ENCODE assay signal across 10 cellular contexts in the genomic region with DNA sequence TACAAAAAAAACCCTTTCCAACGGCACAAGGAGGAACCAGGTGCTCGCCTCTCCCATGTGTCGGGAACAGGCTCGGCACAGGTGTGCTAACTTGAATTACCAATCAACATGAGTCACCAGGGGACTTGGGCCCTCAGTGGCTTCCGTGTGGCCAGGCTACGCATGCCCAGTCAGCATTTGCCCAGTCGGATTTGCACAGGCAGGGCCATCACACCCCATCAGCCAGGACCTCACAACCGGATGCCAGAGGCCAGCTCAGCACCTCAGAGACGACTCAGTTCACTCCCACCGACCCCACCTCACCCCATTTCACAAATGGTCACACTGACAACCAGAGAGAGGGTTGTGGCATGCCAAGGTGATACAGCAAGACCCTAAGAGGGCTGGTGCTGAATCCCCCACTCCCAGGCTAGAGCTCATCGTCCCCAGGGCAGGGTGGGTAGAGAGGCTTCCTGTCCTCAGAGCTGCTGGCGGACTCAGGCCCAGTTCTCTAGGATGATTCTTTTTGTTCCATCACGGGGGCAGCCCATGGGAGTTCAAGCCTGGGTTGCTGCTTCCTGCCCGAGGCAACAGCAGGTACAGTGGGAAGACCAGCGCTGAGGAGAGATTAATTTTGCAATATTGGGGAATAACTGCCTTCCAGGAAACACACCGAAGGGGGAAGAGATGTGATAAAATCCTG. TPM values are rescaled to one million over a fixed set of nuclear protein-coding genes. Genes with fewer than 3 reads are reported as not detected.
DNase-seq lines count a peak whose midpoint lies in the region; ATAC-seq, FAIRE-seq and TF ChIP-seq lines count a peak whose summit lies in the region.
"Had no signal": no experiment of that assay in that cellular context is flagged by ENCODE, and none has a peak within 500 bp of the region (broad histone marks: within the 10 kb centered on the region; RNA-seq: fewer than 3 reads in every experiment).

No MANE protein-coding gene starts in this region.

- 94% methylated on average over 13 of the region's 16 CpGs for WGBS in A549 (ENCODE audit: missing lambda C conversion rate)
- WGBS in GM23248 (ENCODE audit: low coverage in 1 of 2, low lambda C conversion rate in 2 of 2, missing lambda C conversion rate in 2 of 2), 2 experiments, result 83 to 84% methylated on average over 16 of the region's 16 CpGs

- no peak for TF ChIP-seq RAD21 in A549 (conservative IDR thresholded peaks at IDR 0.05 in 1 of 2, IDR thresholded peaks at IDR 0.05 in 1 of 2)

- no peak for TF ChIP-seq POLR2A in A549 (IDR thresholded peaks at IDR 0.05; ENCODE audit: low read length)
- TF ChIP-seq POLR2A in breast epithelium (IDR thresholded peaks at IDR 0.05), result no peak

- CTCF ChIA-PET in A549 (lab: Yijun Ruan, JAX), result interaction anchor here (0.7 to 1.3 kb wide), 5 partner anchors 9 to 48 kb away, joined by 3 to 6 read pairs (median 3); no protein-coding TSS in a partner anchor
- CTCF ChIA-PET in naive thymus-derived CD4-positive, alpha-beta T cell (lab: Charles Lee), result interaction anchor here (1.5 kb wide), 1 partner anchor 12 kb away, joined by 6 read pairs; no protein-coding TSS in a partner anchor

- no peak overlapping the region for H3K9ac ChIP-seq in GM23248

- H3K79me2 ChIP-seq in GM23248 (ENCODE audit: insufficient read depth), result peaks cover 100% of the 10 kb centered on the region

- H3K4me3 ChIP-seq in A549, result no peak overlapping the region
- no peak overlapping the region for H3K4me3 ChIP-seq in breast epithelium
- H3K4me3 ChIP-seq in naive thymus-derived CD4-positive, alpha-beta T cell (ENCODE audit: low read length), result peak overlapping the region; percentile 1
- no peak overlapping the region for H3K4me3 ChIP-seq in GM23248

- ATAC-seq in A549, result no peak
- no peak for ATAC-seq in naive thymus-derived CD4-positive, alpha-beta T cell
- no peak for ATAC-seq in HG03045 (IDR thresholded peaks at IDR 0.05; ENCODE audit: unreplicated experiment)

- no peaks in the 10 kb centered on the region for H3K27me3 Mint-ChIP-seq in IgD-negative memory B cell
- no peaks in the 10 kb centered on the region for H3K27me3 Mint-ChIP-seq in naive thymus-derived CD4-positive, alpha-beta T cell

- H3K4me3 Mint-ChIP-seq in IgD-negative memory B cell, result peak overlapping the region in 3 of 4 donors; percentile 38 to 70 (median 58)
- peak overlapping the region; percentile 32 to 80 (median 70) for H3K4me3 Mint-ChIP-seq in naive thymus-derived CD4-positive, alpha-beta T cell

- peaks cover 11% of the 10 kb centered on the region for H4K20me1 ChIP-seq in GM23248 (ENCODE audit: insufficient read depth)

- H3K27me3 ChIP-seq in breast epithelium, result no peaks in the 10 kb centered on the region
- no peaks in the 10 kb centered on the region for H3K27me3 ChIP-seq in naive thymus-derived CD4-positive, alpha-beta T cell (ENCODE audit: control insufficient read depth in 2 of 2, insufficient read depth in 2 of 2, low read length in 2 of 2)
- H3K27me3 ChIP-seq in GM23248 (replicated peaks; ENCODE audit: insufficient read depth), result no peaks in the 10 kb centered on the region

- peaks cover 3% of the 10 kb centered on the region for H3K36me3 Mint-ChIP-seq in IgD-negative memory B cell
- peaks cover 0 to 37% (median 27%) of the 10 kb centered on the region in 5 donors for H3K36me3 Mint-ChIP-seq in naive thymus-derived CD4-positive, alpha-beta T cell

- H3K9me3 ChIP-seq in A549 (peaks cover 10% of the 10 kb centered on the region; the same call in 2 of the 3 replicates), breast epithelium (no peaks in the 10 kb centered on the region), GM23248 (ENCODE audit: low read depth) (no peaks in the 10 kb centered on the region)
- no peaks in the 10 kb centered on the region for H3K9me3 ChIP-seq in naive thymus-derived CD4-positive, alpha-beta T cell (ENCODE audit: control insufficient read depth in 2 of 3, low read length in 3 of 3)

- H3K36me3 ChIP-seq in breast epithelium (no peaks in the 10 kb centered on the region), GM23248 (ENCODE audit: low read depth) (peaks cover 8% of the 10 kb centered on the region; the same call in 1 of the 2 replicates)
- H3K36me3 ChIP-seq in naive thymus-derived CD4-positive, alpha-beta T cell (ENCODE audit: control insufficient read depth in 2 of 3, insufficient read depth in 3 of 3, low read length in 3 of 3), result peaks cover 0 to 11% (median 3%) of the 10 kb centered on the region in 3 experiments

- TF ChIP-seq EP300 in A549 (IDR thresholded peaks at IDR 0.05), result no peak

- peaks cover 45 to 54% (median 48%) of the 10 kb centered on the region in 3 donors for H3K4me1 Mint-ChIP-seq in IgD-negative memory B cell
- peaks cover 67 to 86% (median 85%) of the 10 kb centered on the region in 7 donors for H3K4me1 Mint-ChIP-seq in naive thymus-derived CD4-positive, alpha-beta T cell

- no peak for DNase-seq in A549 (ENCODE audit: low read depth in 1 of 2, low spot score in 1 of 2)
- no peak for DNase-seq in breast epithelium (ENCODE audit: low spot score in 2 of 2)
- DNase-seq in naive thymus-derived CD4-positive, alpha-beta T cell, result no peak
- no peak for DNase-seq in GM23248
- no peak for DNase-seq in effector CD4-positive, alpha-beta T cell
- DNase-seq in NCI-H1092 (lab: John Stamatoyannopoulos, UW), result no peak
- DNase-seq: activated CD4-positive, alpha-beta T cell treated with anti-CD3 and anti-CD28 coated beads for 4 hours; NCI-H1048 had no signal

- H3K27ac ChIP-seq in A549, result no peak overlapping the region
- H3K27ac ChIP-seq in breast epithelium, result peak overlapping the region; percentile 54 to 56
- peak overlapping the region; percentile 65 for H3K27ac ChIP-seq in naive thymus-derived CD4-positive, alpha-beta T cell (ENCODE audit: low read depth, low read length)
- no peak overlapping the region for H3K27ac ChIP-seq in GM23248

- H3K4me2 ChIP-seq in A549, result no peak overlapping the region
- H3K4me2 ChIP-seq in GM23248 (ENCODE audit: unreplicated experiment), result no peak overlapping the region

- FAIRE-seq in A549 (lab: Jason Lieb, UNC), result no peak

- H3F3A ChIP-seq in GM23248 (ENCODE audit: insufficient read depth), result peaks cover 20% of the 10 kb centered on the region; the same call in 1 of the 2 replicates

- no peaks in the 10 kb centered on the region for H3K9me3 Mint-ChIP-seq in IgD-negative memory B cell
- H3K9me3 Mint-ChIP-seq in naive thymus-derived CD4-positive, alpha-beta T cell, result peaks cover 0 to 13% (median 0%) of the 10 kb centered on the region in 11 donors

- in situ Hi-C loops in GM23248 (cut with MboI), result no loop called here

- POLR2A ChIA-PET in A549 (lab: Yijun Ruan, JAX), result no interaction called here
- POLR2A ChIA-PET in naive thymus-derived CD4-positive, alpha-beta T cell (lab: Charles Lee), result interaction anchor here (0.7 to 2.5 kb wide), 3 partner anchors 12 to 1123 kb away, joined by 3 to 9 read pairs (median 4); a partner anchor contains a TSS

- no peak for TF ChIP-seq CTCF in A549 (IDR thresholded peaks at IDR 0.05)
- no peak for TF ChIP-seq CTCF in breast epithelium (IDR thresholded peaks at IDR 0.05)

- peaks cover 34% of the 10 kb centered on the region for H3K4me1 ChIP-seq in A549
- H3K4me1 ChIP-seq in breast epithelium, result peaks cover 0 to 16% of the 10 kb centered on the region in 2 donors
- peaks cover 48 to 73% of the 10 kb centered on the region in 2 donors for H3K4me1 ChIP-seq in naive thymus-derived CD4-positive, alpha-beta T cell (ENCODE audit: control insufficient read depth in 2 of 2, insufficient read depth in 2 of 2, low read length in 2 of 2)
- H3K4me1 ChIP-seq in GM23248 (ENCODE audit: insufficient read depth), result peaks cover 11% of the 10 kb centered on the region

- H3K9me2 ChIP-seq in GM23248 (ENCODE audit: insufficient read depth), result no peaks in the 10 kb centered on the region

- H2AFZ ChIP-seq in GM23248, result no peak overlapping the region

- intact Hi-C loops in breast epithelium (cut with DNase I; ENCODE audit: low total_unique reads), result no loop called here
- intact Hi-C loops in naive thymus-derived CD4-positive, alpha-beta T cell (cut with micrococcal nuclease), result loop anchor here in 1 of 2 donors (1.0 kb wide), 1 partner anchor 12 kb away; no protein-coding TSS in a partner anchor

- peak overlapping the region; percentile 0 to 88 (median 78) for H3K27ac Mint-ChIP-seq in IgD-negative memory B cell
- H3K27ac Mint-ChIP-seq in naive thymus-derived CD4-positive, alpha-beta T cell, result peak overlapping the region; percentile 81 to 96 (median 91)

TF ChIP-seq in A549, 52 proteins besides CTCF, POLR2A, EP300 and RAD21:
- peak; percentile 32 for TF ChIP-seq MAFK (IDR thresholded peaks at IDR 0.05; ENCODE audit: partially characterized antibody)
- TF ChIP-seq NR3C1 (IDR thresholded peaks at IDR 0.05), result no peak

RNA-seq across cellular contexts. Expression of a gene that starts 13.6 kb away (rescaled TPM):
- polyA plus RNA-seq in A549 (2011; rRNA removed) (92.6 and 123 TPM in 2 replicates), A549 (2017; fragmentation: RNase III; extraction: RNeasy Plus Mini Kit Qiagen cat#74134 plus additional on column Dnase treatment) (117 to 121 TPM (median 119 TPM) in 3 replicates), IgD-negative memory B cell (243 TPM), GM23248 (2016; fragmentation: Nextera tagmentation; extraction: Ambion mirVana) (189 and 194 TPM in 2 replicates)
- 98.4 and 119 TPM in 2 replicates for polyA plus RNA-seq in A549 (2012; cell fraction: cytosol; rRNA removed)
- 109 and 134 TPM in 2 replicates for polyA plus RNA-seq in A549 (2012; cell fraction: nucleus; rRNA removed)
- polyA minus RNA-seq in A549 (2011; rRNA and poly(A)+ RNA removed), result 78.8 and 93.8 TPM in 2 replicates
- total RNA-seq in breast epithelium, result 100 to 1,000 TPM in 1 of 3 donors, 10 to 100 TPM in 2; 83.3 to 102 (median 93.4) TPM
- 100 to 1,000 TPM; 189 to 247 (median 231) TPM for total RNA-seq in naive thymus-derived CD4-positive, alpha-beta T cell
- 100 to 1,000 TPM; 212 to 278 TPM for polyA plus RNA-seq in naive thymus-derived CD4-positive, alpha-beta T cell
- total RNA-seq in GM23248 (2014; rRNA removed; shearing (Covaris generic)), result 116 and 121 TPM in 2 replicates

RNA-seq across cellular contexts. Expression of a gene that starts 59.2 kb away (rescaled TPM):
- polyA plus RNA-seq in A549 (2011; rRNA removed) (not detected in 2 replicates), A549 (2017; fragmentation: RNase III; extraction: RNeasy Plus Mini Kit Qiagen cat#74134 plus additional on column Dnase treatment) (not detected in 3 replicates), IgD-negative memory B cell (not detected), GM23248 (2016; fragmentation: Nextera tagmentation; extraction: Ambion mirVana) (117 and 118 TPM in 2 replicates)
- polyA plus RNA-seq in A549 (2012; cell fraction: cytosol; rRNA removed), result 0.05 and 0.07 TPM in 2 replicates
- 0.07 TPM in 1 of 2 replicates, not detected in the other for polyA plus RNA-seq in A549 (2012; cell fraction: nucleus; rRNA removed)
- polyA minus RNA-seq in A549 (2011; rRNA and poly(A)+ RNA removed), result not detected in 2 replicates
- 10 to 100 TPM in 2 of 3 donors, 1 to 10 TPM in 1; 7.5 to 66.2 (median 13.4) TPM for total RNA-seq in breast epithelium
- not detected for total RNA-seq in naive thymus-derived CD4-positive, alpha-beta T cell
- polyA plus RNA-seq in naive thymus-derived CD4-positive, alpha-beta T cell, result not detected
- total RNA-seq in GM23248 (2014; rRNA removed; shearing (Covaris generic)), result 8.8 and 19.6 TPM in 2 replicates

Comparison
In these comparisons a context has a peak if more than half of its experiments do, and no peak if none do; other contexts are left out.
1. H3K27ac ChIP-seq: peak in breast epithelium (2 of 2) and naive thymus-derived CD4-positive, alpha-beta T cell (single experiment); none in A549 (0 of 2) and GM23248 (single experiment).
2. RNA of a gene that starts 59.2 kb away (polyA plus RNA-seq): 117 to 118 TPM in GM23248; not detected in IgD-negative memory B cell (single experiment), not detected in naive thymus-derived CD4-positive, alpha-beta T cell and 0.05 to 0.07 TPM in A549; every median in the first group is over 10 times any median in the second.